12 cellular contexts compared by ENCODE assay signal in genomic region chr14:37116933-37117844, GRCh38. TPM values are rescaled to one million over a fixed set of nuclear protein-coding genes. Genes with fewer than 3 reads are reported as not detected.
DNase-seq lines count a peak whose midpoint lies in the region; FAIRE-seq and TF ChIP-seq lines count a peak whose summit lies in the region.
"Had no signal": no experiment of that assay in that cellular context is flagged by ENCODE, and none has a peak within 500 bp of the region (broad histone marks: within the 10 kb centered on the region; RNA-seq: fewer than 3 reads in every experiment).

No MANE protein-coding gene starts in this region.

- no peaks in the 10 kb centered on the region for H3K27me3 Mint-ChIP-seq in activated T-helper 2 cell treated with anti-CD3 and anti-CD28 coated beads, Interferon-gamma antibody, Interleukin-2, Interleukin-4, amounts not matched to agents 10 μg/mL and 5 μg/mL and 100 μg/mL, durations not matched to agents 14 hours and 24 hours and 36 hours (ENCODE audit: low read depth)

- no peak overlapping the region for H3K4me3 Mint-ChIP-seq in activated T-helper 2 cell treated with anti-CD3 and anti-CD28 coated beads, Interferon-gamma antibody, Interleukin-2, Interleukin-4, amounts not matched to agents 10 μg/mL and 5 μg/mL and 100 μg/mL, durations not matched to agents 14 hours and 24 hours and 36 hours (ENCODE audit: low read depth)

- no peaks in the 10 kb centered on the region for H3K9me3 Mint-ChIP-seq in activated T-helper 2 cell treated with anti-CD3 and anti-CD28 coated beads, Interferon-gamma antibody, Interleukin-2, Interleukin-4, amounts not matched to agents 10 μg/mL and 5 μg/mL and 100 μg/mL, durations not matched to agents 14 hours and 24 hours and 36 hours

- H3K4me3 ChIP-seq in BJ (ENCODE audit: low read depth, low read length) = no peak overlapping the region
- H3K4me3 ChIP-seq: stomach had no signal

- H3K27ac ChIP-seq in VCaP = no peak overlapping the region
- H3K27ac ChIP-seq: parathyroid adenoma, stomach had no signal

- H3K27ac Mint-ChIP-seq in activated T-helper 2 cell treated with anti-CD3 and anti-CD28 coated beads, Interferon-gamma antibody, Interleukin-2, Interleukin-4, amounts not matched to agents 10 μg/mL and 5 μg/mL and 100 μg/mL, durations not matched to agents 14 hours and 24 hours and 36 hours = no peak overlapping the region

- no peaks in the 10 kb centered on the region for H3K27me3 ChIP-seq in BJ (ENCODE audit: control insufficient read depth, insufficient read depth, low read length)
- H3K27me3 ChIP-seq: stomach had no signal

- DNase-seq in BJ (ENCODE audit: low read depth) = peak; percentile 26
- peak; percentile 37 for DNase-seq in HTR-8/SVneo (ENCODE audit: insufficient read length, low spot score)
- DNase-seq in iPS-NIHi11 (ENCODE audit: low spot score) = peak; percentile 22
- DNase-seq in NCI-H2227 treated with DMSO at 0.1 percent for 48 hours (lab: John Stamatoyannopoulos, UW) = no peak
- no peak for DNase-seq in activated T-helper 2 cell treated with anti-CD3 and anti-CD28 coated beads, Interferon-gamma antibody, Interleukin-2, Interleukin-4, amounts not matched to agents 10 μg/mL and 5 μg/mL and 100 μg/mL, durations not matched to agents 14 hours and 24 hours and 36 hours (ENCODE audit: low spot score)
- DNase-seq in NOMO-1 treated with dmso at 0.1 percent for 144 hours (lab: John Stamatoyannopoulos, UW; ENCODE audit: unreplicated experiment) = no peak
- DNase-seq in central memory CD4-positive, alpha-beta T cell = no peak
- DNase-seq: activated CD8-positive, alpha-beta memory T cell treated with anti-CD3 and anti-CD28 coated beads for 24 hours; NCI-H2029 treated with DMSO at 0.1 percent for 48 hours; stomach had no signal

- no peaks in the 10 kb centered on the region for H3K36me3 Mint-ChIP-seq in activated T-helper 2 cell treated with anti-CD3 and anti-CD28 coated beads, Interferon-gamma antibody, Interleukin-2, Interleukin-4, amounts not matched to agents 10 μg/mL and 5 μg/mL and 100 μg/mL, durations not matched to agents 14 hours and 24 hours and 36 hours (ENCODE audit: low read depth)

- peak; percentile 58 for TF ChIP-seq CTCF in BJ (IDR thresholded peaks at IDR 0.05; ENCODE audit: insufficient read depth, low read depth, low read length)
- TF ChIP-seq CTCF in VCaP (conservative IDR thresholded peaks at IDR 0.05) = peak; percentile 77

- CTCF ChIA-PET in BJ (lab: Yijun Ruan, JAX) = interaction anchor here (0.7 to 2.8 kb wide), 10 partner anchors 11 to 469 kb away, joined by 3 to 10 read pairs (median 4); no protein-coding TSS in a partner anchor

- H3K4me1 Mint-ChIP-seq in activated T-helper 2 cell treated with anti-CD3 and anti-CD28 coated beads, Interferon-gamma antibody, Interleukin-2, Interleukin-4, amounts not matched to agents 10 μg/mL and 5 μg/mL and 100 μg/mL, durations not matched to agents 14 hours and 24 hours and 36 hours (ENCODE audit: low read depth) = no peaks in the 10 kb centered on the region

- intact Hi-C loops in activated T-helper 2 cell treated with anti-CD3 and anti-CD28 coated beads, Interferon-gamma antibody, Interleukin-2, Interleukin-4, amounts not matched to agents 10 μg/mL and 5 μg/mL and 100 μg/mL, durations not matched to agents 14 hours and 24 hours and 36 hours (cut with micrococcal nuclease) = no loop called here

- no peaks in the 10 kb centered on the region for H3K36me3 ChIP-seq in BJ (ENCODE audit: control insufficient read depth, insufficient read depth, low read length)
- H3K36me3 ChIP-seq: stomach had no signal

- POLR2A ChIA-PET in BJ (lab: Charles Lee) = no interaction called here

- no peak for FAIRE-seq in HTR-8/SVneo (lab: Jason Lieb, UNC)

RNA-seq across cellular contexts. Expression of gene SLC25A21, which starts 55.2 kb away (rescaled TPM):
- polyA plus RNA-seq in BJ (2011; rRNA removed) = 0.23 and 0.50 TPM in 2 replicates
- polyA minus RNA-seq in BJ (2011; rRNA and poly(A)+ RNA removed) = 0.19 TPM in 1 of 2 replicates, not detected in the other
- not detected in 2 replicates for total RNA-seq in activated T-helper 2 cell treated with anti-CD3 and anti-CD28 coated beads, Interferon-gamma antibody, Interleukin-2, Interleukin-4, amounts not matched to agents 10 μg/mL and 5 μg/mL and 100 μg/mL, durations not matched to agents 14 hours and 24 hours and 36 hours

Comparison
In these comparisons a context has a peak if more than half of its experiments do, and no peak if none do; other contexts are left out.
1. DNase-seq: peak in BJ (single experiment), HTR-8/SVneo (single experiment) and iPS-NIHi11 (single experiment); none in NCI-H2227 treated with DMSO at 0.1 percent for 48 hours (single experiment), activated T-helper 2 cell treated with anti-CD3 and anti-CD28 coated beads, Interferon-gamma antibody, Interleukin-2, Interleukin-4, amounts not matched to agents 10 μg/mL and 5 μg/mL and 100 μg/mL, durations not matched to agents 14 hours and 24 hours and 36 hours (single experiment), NOMO-1 treated with dmso at 0.1 percent for 144 hours (single experiment) and central memory CD4-positive, alpha-beta T cell (single experiment).